In the genomic region with DNA sequence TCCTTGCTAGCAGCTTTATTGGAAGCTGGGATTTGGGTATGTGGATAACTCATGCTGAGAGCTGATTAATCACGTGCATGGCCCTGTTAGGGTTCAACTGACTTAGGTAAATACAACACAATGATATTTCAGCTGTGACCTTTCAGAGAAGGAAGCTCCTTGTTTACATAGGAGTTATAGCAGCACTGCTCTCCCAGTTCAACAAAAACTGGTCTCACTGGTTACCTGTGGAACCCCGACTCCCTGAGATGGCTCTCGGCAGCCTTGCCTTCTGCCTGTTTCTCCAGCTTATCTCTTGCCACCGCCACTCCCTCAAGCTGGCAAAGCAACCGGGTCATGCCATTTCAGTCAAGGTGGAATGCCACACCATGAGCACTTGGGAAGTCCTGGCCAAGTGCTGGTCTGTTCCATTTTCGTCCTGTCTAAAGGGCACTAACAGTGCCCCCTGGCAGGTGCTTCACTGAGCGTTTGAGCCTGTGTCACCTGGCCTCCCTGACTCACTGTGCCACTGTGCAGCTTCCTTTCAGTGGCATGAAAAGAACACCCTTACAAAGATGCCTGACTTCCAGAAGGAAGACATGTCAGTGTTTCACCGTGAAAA, we compare ENCODE assay signal across 2 cellular contexts.
TF ChIP-seq lines count a peak whose summit lies in the region.

No MANE protein-coding gene starts in this region.

TF ChIP-seq in K562, 482 proteins besides CTCF, POLR2A, EP300 and RAD21:
- TF ChIP-seq FOXA3 (CRISPR knock-in tag; conservative IDR thresholded peaks at IDR 0.05 in 1 of 2, IDR thresholded peaks at IDR 0.05 in 1 of 2) (peak in 1 of 2 experiments; percentile 57; a peak in 2 of 4 replicates), ZNF717 (CRISPR knock-in tag; IDR thresholded peaks at IDR 0.05) (no peak)
- TF ChIP-seq, protein P1, sequence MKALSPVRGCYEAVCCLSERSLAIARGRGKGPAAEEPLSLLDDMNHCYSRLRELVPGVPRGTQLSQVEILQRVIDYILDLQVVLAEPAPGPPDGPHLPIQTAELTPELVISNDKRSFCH (CRISPR knock-in tag; IDR thresholded peaks at IDR 0.05) = no peak
- TF ChIP-seq, protein P1 (tag; IDR thresholded peaks at IDR 0.05) = peak; percentile 79; the same call in 1 of the 2 replicates

TF ChIP-seq in HepG2, 621 proteins besides CTCF, POLR2A, EP300 and RAD21 (continues in another document):
- TF ChIP-seq ZNF737 (CRISPR knock-in tag; IDR thresholded peaks at IDR 0.05; ENCODE audit: borderline replicate concordance) (no peak), ZNF263 (CRISPR knock-in tag; IDR thresholded peaks at IDR 0.05) (no peak), NCOR1 (IDR thresholded peaks at IDR 0.05; ENCODE audit: borderline replicate concordance, low read length) (no peak), PATZ1 (CRISPR knock-in tag; IDR thresholded peaks at IDR 0.05) (no peak), ZNF672 (CRISPR knock-in tag; IDR thresholded peaks at IDR 0.05) (no peak), DPF2 (CRISPR knock-in tag; IDR thresholded peaks at IDR 0.05; ENCODE audit: borderline replicate concordance, low read depth) (no peak), CHD4 (IDR thresholded peaks at IDR 0.05; ENCODE audit: borderline replicate concordance, low read length) (no peak), EHMT2 (IDR thresholded peaks at IDR 0.05; ENCODE audit: borderline replicate concordance, low read depth, low read length) (no peak), FOXK1 (CRISPR knock-in tag; IDR thresholded peaks at IDR 0.05; ENCODE audit: borderline replicate concordance, low read depth) (peak; percentile 23; the same call in 1 of the 2 replicates), ATM (IDR thresholded peaks at IDR 0.05; ENCODE audit: borderline replicate concordance) (no peak), SUZ12 (IDR thresholded peaks at IDR 0.05; ENCODE audit: low read depth, low read length) (no peak), GLI4 (CRISPR knock-in tag; IDR thresholded peaks at IDR 0.05; ENCODE audit: borderline replicate concordance) (no peak), ARID5B (CRISPR knock-in tag; IDR thresholded peaks at IDR 0.05) (peak; percentile 68), FOXP4 (CRISPR knock-in tag; IDR thresholded peaks at IDR 0.05) (peak; percentile 60), RARA (CRISPR knock-in tag; IDR thresholded peaks at IDR 0.05) (peak; percentile 67), NCOA2 (CRISPR knock-in tag; IDR thresholded peaks at IDR 0.05) (peak; percentile 18; the same call in 1 of the 2 replicates), ARID3A (IDR thresholded peaks at IDR 0.05; ENCODE audit: low read depth, low read length) (no peak), E2F1 (CRISPR knock-in tag; IDR thresholded peaks at IDR 0.05) (no peak), ZKSCAN8 (CRISPR knock-in tag; IDR thresholded peaks at IDR 0.05; ENCODE audit: borderline replicate concordance) (no peak), SOX6 (IDR thresholded peaks at IDR 0.05) (no peak), SOX6 (CRISPR knock-in tag; IDR thresholded peaks at IDR 0.05) (peak; percentile 75), SOX5 (CRISPR knock-in tag; IDR thresholded peaks at IDR 0.05; ENCODE audit: borderline replicate concordance) (peak; percentile 73), ZSCAN21 (CRISPR knock-in tag; IDR thresholded peaks at IDR 0.05; ENCODE audit: borderline replicate concordance) (no peak)
- TF ChIP-seq, protein P2, sequence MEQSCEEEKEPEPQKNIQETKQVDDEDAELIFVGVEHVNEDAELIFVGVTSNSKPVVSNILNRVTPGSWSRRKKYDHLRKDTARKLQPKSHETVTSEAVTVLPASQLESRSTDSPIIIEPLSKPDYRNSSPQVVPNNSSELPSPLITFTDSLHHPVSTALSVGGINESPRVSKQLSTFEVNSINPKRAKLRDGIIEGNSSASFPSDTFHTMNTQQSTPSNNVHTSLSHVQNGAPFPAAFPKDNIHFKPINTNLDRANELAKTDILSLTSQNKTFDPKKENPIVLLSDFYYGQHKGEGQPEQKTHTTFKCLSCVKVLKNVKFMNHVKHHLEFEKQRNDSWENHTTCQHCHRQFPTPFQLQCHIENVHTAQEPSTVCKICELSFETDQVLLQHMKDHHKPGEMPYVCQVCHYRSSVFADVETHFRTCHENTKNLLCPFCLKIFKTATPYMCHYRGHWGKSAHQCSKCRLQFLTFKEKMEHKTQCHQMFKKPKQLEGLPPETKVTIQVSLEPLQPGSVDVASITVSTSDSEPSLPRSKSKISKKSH (CRISPR knock-in tag; IDR thresholded peaks at IDR 0.05; ENCODE audit: borderline replicate concordance) = no peak
- TF ChIP-seq, protein P3, sequence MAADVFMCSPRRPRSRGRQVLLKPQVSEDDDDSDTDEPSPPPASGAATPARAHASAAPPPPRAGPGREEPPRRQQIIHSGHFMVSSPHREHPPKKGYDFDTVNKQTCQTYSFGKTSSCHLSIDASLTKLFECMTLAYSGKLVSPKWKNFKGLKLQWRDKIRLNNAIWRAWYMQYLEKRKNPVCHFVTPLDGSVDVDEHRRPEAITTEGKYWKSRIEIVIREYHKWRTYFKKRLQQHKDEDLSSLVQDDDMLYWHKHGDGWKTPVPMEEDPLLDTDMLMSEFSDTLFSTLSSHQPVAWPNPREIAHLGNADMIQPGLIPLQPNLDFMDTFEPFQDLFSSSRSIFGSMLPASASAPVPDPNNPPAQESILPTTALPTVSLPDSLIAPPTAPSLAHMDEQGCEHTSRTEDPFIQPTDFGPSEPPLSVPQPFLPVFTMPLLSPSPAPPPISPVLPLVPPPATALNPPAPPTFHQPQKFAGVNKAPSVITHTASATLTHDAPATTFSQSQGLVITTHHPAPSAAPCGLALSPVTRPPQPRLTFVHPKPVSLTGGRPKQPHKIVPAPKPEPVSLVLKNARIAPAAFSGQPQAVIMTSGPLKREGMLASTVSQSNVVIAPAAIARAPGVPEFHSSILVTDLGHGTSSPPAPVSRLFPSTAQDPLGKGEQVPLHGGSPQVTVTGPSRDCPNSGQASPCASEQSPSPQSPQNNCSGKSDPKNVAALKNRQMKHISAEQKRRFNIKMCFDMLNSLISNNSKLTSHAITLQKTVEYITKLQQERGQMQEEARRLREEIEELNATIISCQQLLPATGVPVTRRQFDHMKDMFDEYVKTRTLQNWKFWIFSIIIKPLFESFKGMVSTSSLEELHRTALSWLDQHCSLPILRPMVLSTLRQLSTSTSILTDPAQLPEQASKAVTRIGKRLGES (CRISPR knock-in tag; IDR thresholded peaks at IDR 0.05; ENCODE audit: borderline replicate concordance) = no peak
- TF ChIP-seq, protein P4, sequence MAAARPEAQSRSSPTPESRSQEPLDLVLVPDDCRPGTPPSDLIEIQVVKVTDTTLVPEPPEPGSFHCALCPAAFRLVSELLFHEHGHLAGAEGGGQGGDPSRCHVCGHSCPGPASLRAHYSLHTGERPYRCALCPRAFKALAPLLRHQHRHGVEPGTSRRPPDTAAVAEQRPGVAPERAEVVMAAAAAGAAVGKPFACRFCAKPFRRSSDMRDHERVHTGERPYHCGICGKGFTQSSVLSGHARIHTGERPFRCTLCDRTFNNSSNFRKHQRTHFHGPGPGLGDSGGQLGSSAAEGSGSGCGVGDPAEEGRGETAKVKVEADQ (CRISPR knock-in tag; IDR thresholded peaks at IDR 0.05; ENCODE audit: borderline replicate concordance) = no peak
- TF ChIP-seq, protein P5, sequence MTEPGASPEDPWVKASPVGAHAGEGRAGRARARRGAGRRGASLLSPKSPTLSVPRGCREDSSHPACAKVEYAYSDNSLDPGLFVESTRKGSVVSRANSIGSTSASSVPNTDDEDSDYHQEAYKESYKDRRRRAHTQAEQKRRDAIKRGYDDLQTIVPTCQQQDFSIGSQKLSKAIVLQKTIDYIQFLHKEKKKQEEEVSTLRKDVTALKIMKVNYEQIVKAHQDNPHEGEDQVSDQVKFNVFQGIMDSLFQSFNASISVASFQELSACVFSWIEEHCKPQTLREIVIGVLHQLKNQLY (CRISPR knock-in tag; IDR thresholded peaks at IDR 0.05) = peak; percentile 41; the same call in 1 of the 2 replicates
- TF ChIP-seq, protein P6, sequence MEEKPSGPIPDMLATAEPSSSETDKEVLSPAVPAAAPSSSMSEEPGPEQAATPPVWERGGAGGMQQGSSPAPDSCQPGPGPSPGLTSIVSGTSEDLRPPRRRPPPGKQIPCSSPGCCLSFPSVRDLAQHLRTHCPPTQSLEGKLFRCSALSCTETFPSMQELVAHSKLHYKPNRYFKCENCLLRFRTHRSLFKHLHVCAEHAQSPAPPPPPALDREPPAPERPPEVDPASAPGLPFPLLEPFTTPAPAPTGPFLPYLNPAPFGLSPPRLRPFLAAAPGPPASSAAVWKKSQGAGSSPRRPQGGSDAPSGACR (CRISPR knock-in tag; IDR thresholded peaks at IDR 0.05) = no peak
